Comparison of ENCODE assay signal across 8 cellular contexts in genomic region chr3:84958495-84959469, GRCh38. TPM values are rescaled to one million over a fixed set of nuclear protein-coding genes. Genes with fewer than 3 reads are reported as not detected.
A peak's percentile ranks its signal among the peaks of the same experiment; 100 is the strongest.
DNase-seq lines count a peak whose midpoint lies in the region; ATAC-seq and TF ChIP-seq lines count a peak whose summit lies in the region.

Gene CADM2, plus strand, starts transcription at chr3:84958989.

- H3K4me3 ChIP-seq in CD4-positive, alpha-beta memory T cell (ENCODE audit: low read length in 2 of 2): peak within 1 kb of the TSS in 1 of 2 donors; percentile 37
- H3K4me3 ChIP-seq in HL-60 (replicated peaks; ENCODE audit: insufficient read depth, low read length) (peak within 1 kb of the TSS; percentile 54), PC-9 (peak within 1 kb of the TSS; percentile 71), fibroblast of lung (replicated peaks in 1 of 4; ENCODE audit: control extremely low read depth in 1 of 4, insufficient read depth in 1 of 4, low read depth in 3 of 4, low read length in 4 of 4) (peak within 1 kb of the TSS; percentile 31 to 74 (median 51))

- no peaks in the 10 kb centered on the region for H3F3A ChIP-seq in PC-9 (ENCODE audit: insufficient read depth, low read depth)

- no peak within 1 kb of the TSS for H3K9ac ChIP-seq in fibroblast of lung (ENCODE audit: insufficient read depth, low read length)

- POLR2A ChIA-PET in CD4-positive, alpha-beta memory T cell (lab: Charles Lee; ENCODE audit: partially characterized antibody): no interaction called here
- POLR2A ChIA-PET in PC-9 (lab: Charles Lee; ENCODE audit: unreplicated experiment): interaction anchor here (0.7 kb wide), 1 partner anchor 732 kb away, joined by 3 read pairs; no protein-coding TSS in a partner anchor

- H2AFZ ChIP-seq in PC-9 (peak within 1 kb of the TSS; percentile 90), fibroblast of lung (ENCODE audit: low read length) (peak within 1 kb of the TSS; percentile 69)

- H3K4me2 ChIP-seq in PC-9: peak within 1 kb of the TSS; percentile 98
- peak within 1 kb of the TSS; percentile 59 for H3K4me2 ChIP-seq in fibroblast of lung (ENCODE audit: extremely low read depth, insufficient read depth, low read length)

- no peaks in the 10 kb centered on the region for H3K36me3 Mint-ChIP-seq in CD4-positive, alpha-beta memory T cell
- H3K36me3 Mint-ChIP-seq in activated T-helper 2 cell treated with anti-CD3 and anti-CD28 coated beads, Interferon-gamma antibody, Interleukin-2, Interleukin-4, amounts not matched to agents 10 μg/mL and 5 μg/mL and 100 μg/mL, durations not matched to agents 14 hours and 24 hours and 36 hours (ENCODE audit: low read depth): no peaks in the 10 kb centered on the region

- ATAC-seq in GM19468 (IDR thresholded peaks at IDR 0.05; ENCODE audit: extremely low read depth, unreplicated experiment): peak; percentile 61

- DNase-seq in CD4-positive, alpha-beta memory T cell: peak; percentile 47 to 66 (median 50)
- DNase-seq in HL-60 (ENCODE audit: low read depth in 1 of 2, low spot score in 1 of 2) (peak; percentile 32 to 81), PC-9 (peak; percentile 71 to 83), fibroblast of lung (ENCODE audit: low read depth in 2 of 2) (peak; percentile 77 to 79), myocyte (ENCODE audit: low read depth) (peak; percentile 86)
- peak; percentile 59 for DNase-seq in activated T-helper 2 cell treated with anti-CD3 and anti-CD28 coated beads, Interferon-gamma antibody, Interleukin-2, Interleukin-4, amounts not matched to agents 10 μg/mL and 5 μg/mL and 100 μg/mL, durations not matched to agents 14 hours and 24 hours and 36 hours (ENCODE audit: low spot score)
- DNase-seq in stimulated activated CD8-positive, alpha-beta memory T cell treated with anti-CD3 and anti-CD28 coated beads, Interleukin-7, amount 100 ng/mL, for 24 hours (ENCODE audit: low read depth): peak; percentile 41

- H3K27me3 Mint-ChIP-seq in CD4-positive, alpha-beta memory T cell: peaks cover 27% of the 10 kb centered on the region in 2 donors
- peaks cover 21% of the 10 kb centered on the region for H3K27me3 Mint-ChIP-seq in activated T-helper 2 cell treated with anti-CD3 and anti-CD28 coated beads, Interferon-gamma antibody, Interleukin-2, Interleukin-4, amounts not matched to agents 10 μg/mL and 5 μg/mL and 100 μg/mL, durations not matched to agents 14 hours and 24 hours and 36 hours (ENCODE audit: low read depth)

- TF ChIP-seq CTCF in HL-60 (IDR thresholded peaks at IDR 0.05; ENCODE audit: insufficient read depth, low read length) (no peak), PC-9 (conservative IDR thresholded peaks at IDR 0.05) (peak; percentile 64), fibroblast of lung (conservative IDR thresholded peaks at IDR 0.05 in 1 of 2, IDR thresholded peaks at IDR 0.05 in 1 of 2; ENCODE audit: low read depth in 1 of 2, low read length in 2 of 2) (peak; percentile 13 to 29)

- peaks cover 6% of the 10 kb centered on the region for H3K27me3 ChIP-seq in CD4-positive, alpha-beta memory T cell (ENCODE audit: insufficient read depth, low read length)
- H3K27me3 ChIP-seq in HL-60 (ENCODE audit: insufficient read depth, poor library complexity, severe bottlenecking) (peaks cover 23% of the 10 kb centered on the region), PC-9 (ENCODE audit: insufficient read depth, low read depth) (peaks cover 7% of the 10 kb centered on the region; the same call in 1 of the 2 replicates), fibroblast of lung (ENCODE audit: control insufficient read depth, insufficient read depth, low read length) (no peaks in the 10 kb centered on the region)

- peak within 1 kb of the TSS; percentile 58 to 85 (median 78) for H3K4me3 Mint-ChIP-seq in CD4-positive, alpha-beta memory T cell
- peak within 1 kb of the TSS; percentile 61 for H3K4me3 Mint-ChIP-seq in activated T-helper 2 cell treated with anti-CD3 and anti-CD28 coated beads, Interferon-gamma antibody, Interleukin-2, Interleukin-4, amounts not matched to agents 10 μg/mL and 5 μg/mL and 100 μg/mL, durations not matched to agents 14 hours and 24 hours and 36 hours (ENCODE audit: low read depth)

- H3K27ac Mint-ChIP-seq in CD4-positive, alpha-beta memory T cell: peak within 1 kb of the TSS in 1 of 7 donors; percentile 43
- no peak within 1 kb of the TSS for H3K27ac Mint-ChIP-seq in activated T-helper 2 cell treated with anti-CD3 and anti-CD28 coated beads, Interferon-gamma antibody, Interleukin-2, Interleukin-4, amounts not matched to agents 10 μg/mL and 5 μg/mL and 100 μg/mL, durations not matched to agents 14 hours and 24 hours and 36 hours

- no peaks in the 10 kb centered on the region for H3K79me2 ChIP-seq in PC-9 (ENCODE audit: low read depth)
- no peaks in the 10 kb centered on the region for H3K79me2 ChIP-seq in fibroblast of lung (ENCODE audit: control insufficient read depth, insufficient read depth, low read length)

- CTCF ChIA-PET in CD4-positive, alpha-beta memory T cell (lab: Charles Lee; ENCODE audit: partially characterized antibody): no interaction called here
- CTCF ChIA-PET in PC-9 (lab: Charles Lee): interaction anchor here (0.5 kb wide), 1 partner anchor 725 kb away, joined by 3 read pairs; no protein-coding TSS in a partner anchor

- H3K9me3 ChIP-seq in CD4-positive, alpha-beta memory T cell (ENCODE audit: control insufficient read depth in 1 of 2, low read length in 2 of 2): no peaks in the 10 kb centered on the region
- no peaks in the 10 kb centered on the region for H3K9me3 ChIP-seq in PC-9 (ENCODE audit: insufficient read depth, low read depth)
- H3K9me3 ChIP-seq in fibroblast of lung (ENCODE audit: control insufficient read depth, insufficient read depth, low read depth, low read length): no peaks in the 10 kb centered on the region

- H3K27ac ChIP-seq in CD4-positive, alpha-beta memory T cell (ENCODE audit: low read depth, low read length): no peak within 1 kb of the TSS
- no peak within 1 kb of the TSS for H3K27ac ChIP-seq in HL-60 (replicated peaks)
- H3K27ac ChIP-seq in PC-9: no peak within 1 kb of the TSS
- H3K27ac ChIP-seq in fibroblast of lung (ENCODE audit: insufficient read depth, low read length): no peak within 1 kb of the TSS

- H3K4me1 Mint-ChIP-seq in CD4-positive, alpha-beta memory T cell: peaks cover 10 to 31% (median 12%) of the 10 kb centered on the region in 4 donors
- peaks cover 4% of the 10 kb centered on the region for H3K4me1 Mint-ChIP-seq in activated T-helper 2 cell treated with anti-CD3 and anti-CD28 coated beads, Interferon-gamma antibody, Interleukin-2, Interleukin-4, amounts not matched to agents 10 μg/mL and 5 μg/mL and 100 μg/mL, durations not matched to agents 14 hours and 24 hours and 36 hours (ENCODE audit: low read depth)

- intact Hi-C loops in CD4-positive, alpha-beta memory T cell (cut with micrococcal nuclease): no loop called here
- intact Hi-C loops in PC-9 (cut with micrococcal nuclease; ENCODE audit: unreplicated experiment): loop anchor here (5.0 kb wide), 1 partner anchor 411 kb away; no protein-coding TSS in a partner anchor
- intact Hi-C loops in activated T-helper 2 cell treated with anti-CD3 and anti-CD28 coated beads, Interferon-gamma antibody, Interleukin-2, Interleukin-4, amounts not matched to agents 10 μg/mL and 5 μg/mL and 100 μg/mL, durations not matched to agents 14 hours and 24 hours and 36 hours (cut with micrococcal nuclease): no loop called here

- H3K9me3 Mint-ChIP-seq in CD4-positive, alpha-beta memory T cell: peaks cover 0 to 19% (median 5%) of the 10 kb centered on the region in 8 donors
- H3K9me3 Mint-ChIP-seq in activated T-helper 2 cell treated with anti-CD3 and anti-CD28 coated beads, Interferon-gamma antibody, Interleukin-2, Interleukin-4, amounts not matched to agents 10 μg/mL and 5 μg/mL and 100 μg/mL, durations not matched to agents 14 hours and 24 hours and 36 hours: no peaks in the 10 kb centered on the region

- no TSS peak for BruUV-seq in PC-9 (replicated peaks; lab: Mats Ljungman, UMichigan)

- H3K9me2 ChIP-seq in PC-9 (ENCODE audit: insufficient read depth): no peaks in the 10 kb centered on the region

- H3K4me1 ChIP-seq in CD4-positive, alpha-beta memory T cell (ENCODE audit: insufficient read depth, low read length): peaks cover 8% of the 10 kb centered on the region
- H3K4me1 ChIP-seq in PC-9 (replicated peaks; ENCODE audit: insufficient read depth) (no peaks in the 10 kb centered on the region; the same call in 1 of the 2 replicates), fibroblast of lung (ENCODE audit: control insufficient read depth, extremely low read depth, insufficient read depth, low read length) (no peaks in the 10 kb centered on the region)

- no peaks in the 10 kb centered on the region for H3K36me3 ChIP-seq in CD4-positive, alpha-beta memory T cell (ENCODE audit: insufficient read depth, low read length)
- H3K36me3 ChIP-seq in PC-9 (ENCODE audit: low read depth) (no peaks in the 10 kb centered on the region), fibroblast of lung (ENCODE audit: control insufficient read depth, insufficient read depth, low read length) (no peaks in the 10 kb centered on the region)

- H4K20me1 ChIP-seq in PC-9 (ENCODE audit: insufficient read depth) (no peaks in the 10 kb centered on the region), fibroblast of lung (ENCODE audit: control insufficient read depth, extremely low read depth, insufficient read depth, low read length) (no peaks in the 10 kb centered on the region)

RNA-seq across cellular contexts. Expression of gene CADM2, which starts in this region (rescaled TPM):
- total RNA-seq in CD4-positive, alpha-beta memory T cell: under 1 TPM in 1 of 2 experiments, not detected in 1; 0.38 TPM
- under 1 TPM in 1 of 2 donors, not detected in 1; 0.21 TPM for polyA plus RNA-seq in CD4-positive, alpha-beta memory T cell
- total RNA-seq in PC-9 (2021): 0.59 and 0.70 TPM in 2 replicates
- not detected in 2 replicates for total RNA-seq in activated T-helper 2 cell treated with anti-CD3 and anti-CD28 coated beads, Interferon-gamma antibody, Interleukin-2, Interleukin-4, amounts not matched to agents 10 μg/mL and 5 μg/mL and 100 μg/mL, durations not matched to agents 14 hours and 24 hours and 36 hours
- total RNA-seq in fibroblast of lung: under 0.01 TPM in 1 of 2 replicates, not detected in the other
- polyA plus RNA-seq in fibroblast of lung: 0.12 TPM in 1 of 2 replicates, not detected in the other
- not detected in 2 replicates for polyA plus RNA-seq in fibroblast of lung (2012)
- polyA minus RNA-seq in fibroblast of lung (ENCODE audit: low replicate concordance): not detected in 2 replicates
- 1.8 and 2.1 TPM in 2 replicates for total RNA-seq in myocyte
- polyA plus RNA-seq in myocyte (2012): 0.05 TPM

Comparison
In these comparisons a context has a peak if more than half of its experiments do, and no peak if none do; other contexts are left out.
1. Peak in DNase-seq in CD4-positive, alpha-beta memory T cell; RNA of the gene not detected or under 1 TPM.
2. Peak in DNase-seq, H3K4me3 ChIP-seq and H3K4me2 ChIP-seq in PC-9; RNA of the gene not detected or under 1 TPM.
3. Peak in DNase-seq in activated T-helper 2 cell treated with anti-CD3 and anti-CD28 coated beads, Interferon-gamma antibody, Interleukin-2, Interleukin-4, amounts not matched to agents 10 μg/mL and 5 μg/mL and 100 μg/mL, durations not matched to agents 14 hours and 24 hours and 36 hours; RNA of the gene not detected or under 1 TPM.
4. Peak in DNase-seq, H3K4me3 ChIP-seq and H3K4me2 ChIP-seq in fibroblast of lung; RNA of the gene not detected or under 1 TPM.